In genomic region chr7:33824911-33825459, GRCh38 we compare ENCODE assay signal across 24 cellular contexts.
DNase-seq lines count a peak whose midpoint lies in the region; ATAC-seq and TF ChIP-seq lines count a peak whose summit lies in the region.
"Had no signal": no experiment of that assay in that cellular context is flagged by ENCODE, and none has a peak within 500 bp of the region (broad histone marks: within the 10 kb centered on the region; RNA-seq: fewer than 3 reads in every experiment).

No MANE protein-coding gene starts in this region.

- no peaks in the 10 kb centered on the region for H3K9me3 Mint-ChIP-seq in MCF 10A (ENCODE audit: unreplicated experiment)

- in situ Hi-C loops in mammary epithelial cell (cut with MboI; ENCODE audit: low sequenced_read_pairs in 2 of 2), result no loop called here

- no peaks in the 10 kb centered on the region for H3K36me3 Mint-ChIP-seq in MCF 10A (ENCODE audit: insufficient read depth, unreplicated experiment)

- no TSS peak for BruUV-seq in MCF 10A (replicated peaks; lab: Mats Ljungman, UMichigan)
- BruUV-seq in mammary epithelial cell (replicated peaks; lab: Mats Ljungman, UMichigan), result no TSS peak

- H3K27ac Mint-ChIP-seq in MCF 10A (ENCODE audit: low read depth, unreplicated experiment), result no peak overlapping the region
- H3K27ac Mint-ChIP-seq: B cell; CD4-positive, alpha-beta T cell had no signal

- no peaks in the 10 kb centered on the region for H3K4me1 ChIP-seq in mammary epithelial cell (ENCODE audit: insufficient read depth, low read length)
- peaks cover 22% of the 10 kb centered on the region for H3K4me1 ChIP-seq in osteoblast (ENCODE audit: insufficient read depth, low read length)
- H3K4me1 ChIP-seq in aorta (ENCODE audit: control insufficient read depth in 1 of 2, insufficient read depth in 2 of 2, low read length in 2 of 2), result peaks cover 0 to 6% of the 10 kb centered on the region in 2 donors
- H3K4me1 ChIP-seq: Caco-2, Peyer's patch had no signal

- dilution Hi-C loops in mammary epithelial cell (cut with HindIII; ENCODE audit: low sequenced_read_pairs), result no loop called here

- CTCF ChIA-PET in MCF 10A (lab: Yijun Ruan, JAX) (interaction anchor here (0.7 to 0.9 kb wide), 3 partner anchors 30 to 71 kb away, joined by 3 read pairs; no protein-coding TSS in a partner anchor), mammary epithelial cell (lab: Charles Lee; ENCODE audit: low non-redundant PET) (no interaction called here)

- no peaks in the 10 kb centered on the region for H3K27me3 ChIP-seq in mammary epithelial cell (ENCODE audit: insufficient read depth, low read length)
- no peaks in the 10 kb centered on the region for H3K27me3 ChIP-seq in osteoblast (ENCODE audit: insufficient read depth, low read length)
- H3K27me3 ChIP-seq in aorta (ENCODE audit: control insufficient read depth in 1 of 2, insufficient read depth in 2 of 2, low read length in 1 of 2), result no peaks in the 10 kb centered on the region
- H3K27me3 ChIP-seq: MG63, Peyer's patch had no signal

- no peaks in the 10 kb centered on the region for H3K27me3 Mint-ChIP-seq in MCF 10A (ENCODE audit: insufficient read depth, unreplicated experiment)
- H3K27me3 Mint-ChIP-seq: CD4-positive, alpha-beta T cell had no signal

- peaks cover 7% of the 10 kb centered on the region for H3K4me1 Mint-ChIP-seq in MCF 10A (ENCODE audit: insufficient read depth, unreplicated experiment)
- H3K4me1 Mint-ChIP-seq: B cell had no signal

- no peaks in the 10 kb centered on the region for H3K36me3 ChIP-seq in mammary epithelial cell (ENCODE audit: insufficient read depth, low read length)
- H3K36me3 ChIP-seq in osteoblast (ENCODE audit: insufficient read depth, low read length), result no peaks in the 10 kb centered on the region
- H3K36me3 ChIP-seq in aorta (ENCODE audit: control insufficient read depth in 1 of 2, insufficient read depth in 2 of 2, low read length in 1 of 2), result no peaks in the 10 kb centered on the region
- H3K36me3 ChIP-seq: Peyer's patch had no signal

- ATAC-seq in aorta (ENCODE audit: low FRiP score), result peak; percentile 38
- ATAC-seq: HCT116 had no signal

- POLR2A ChIA-PET in MCF 10A (lab: Yijun Ruan, JAX), result no interaction called here

- WGBS in mammary epithelial cell (ENCODE audit: low coverage, missing lambda C conversion rate), result 68% methylated on average over 4 of the region's 4 CpGs
- WGBS in aorta, 2 donors, result 43 to 53% methylated on average over 4 of the region's 4 CpGs

- DNase-seq in MCF 10A (ENCODE audit: unreplicated experiment) (peak; percentile 65), mammary epithelial cell (no peak), choroid plexus epithelial cell (ENCODE audit: low read depth) (peak; percentile 33), osteoblast (ENCODE audit: insufficient read length, low spot score, missing footprints) (peak; percentile 73), aorta (no peak), kidney tubule cell (ENCODE audit: low spot score) (no peak), NCI-H1092 treated with DMSO at 0.1 percent for 48 hours (lab: John Stamatoyannopoulos, UW) (no peak)
- no peak for DNase-seq in activated CD4-positive, CD25-positive, alpha-beta regulatory T cell (lab: John Stamatoyannopoulos, UW)
- DNase-seq: 8988T; Caco-2; CD4-positive, alpha-beta T cell; GM23248; MG63; NCI-H1048; NCI-H1436 treated with DMSO at 0.1 percent for 48 hours; NCI-H2081; NCI-H446 treated with DMSO at 0.1 percent for 48 hours; NCI-H748 treated with DMSO at 0.1 percent for 48 hours; NK-92 treated with Interleukin-12 subunit alpha and Interleukin-12 subunit beta, amount 100 ng/mL, for 24 hours; Peyer's patch; Right ventricle myocardium superior had no signal

- H3K4me3 ChIP-seq in mammary epithelial cell (replicated peaks in 1 of 3; ENCODE audit: insufficient read depth in 1 of 3, low read depth in 2 of 3, low read length in 3 of 3) (no peak overlapping the region), choroid plexus epithelial cell (ENCODE audit: low read depth, low read length) (no peak overlapping the region), osteoblast (ENCODE audit: insufficient read depth, low read length) (peak overlapping the region; percentile 0), aorta (ENCODE audit: low read length in 2 of 2) (no peak overlapping the region)
- H3K4me3 ChIP-seq: GM23248, MG63, Peyer's patch had no signal

- intact Hi-C loops in MCF 10A (cut with micrococcal nuclease) (no loop called here), mammary epithelial cell (cut with micrococcal nuclease) (no loop called here), aorta (cut with DNase I) (no loop called here)

- TF ChIP-seq CTCF in MCF 10A (IDR thresholded peaks at IDR 0.05; ENCODE audit: unreplicated experiment) (no peak), mammary epithelial cell (conservative IDR thresholded peaks at IDR 0.05 in 1 of 2, IDR thresholded peaks at IDR 0.05 in 1 of 2; ENCODE audit: extremely low read depth in 1 of 2, insufficient read depth in 1 of 2, low read depth in 1 of 2, low read length in 2 of 2) (no peak), choroid plexus epithelial cell (conservative IDR thresholded peaks at IDR 0.05; ENCODE audit: low read depth, low read length) (no peak), osteoblast (IDR thresholded peaks at IDR 0.05; ENCODE audit: extremely low read depth, low read depth, low read length) (no peak)

- H3K9ac ChIP-seq in mammary epithelial cell (ENCODE audit: insufficient read depth, low read length), result no peak overlapping the region
- H3K9ac ChIP-seq: GM23248, KMS-11 had no signal

- no peak overlapping the region for H3K4me3 Mint-ChIP-seq in MCF 10A (ENCODE audit: unreplicated experiment)
- H3K4me3 Mint-ChIP-seq: B cell; CD4-positive, alpha-beta T cell had no signal

- H2AFZ ChIP-seq in mammary epithelial cell (ENCODE audit: low read depth, low read length), result no peak overlapping the region
- peak overlapping the region; percentile 6 for H2AFZ ChIP-seq in osteoblast (ENCODE audit: low read length)
- H2AFZ ChIP-seq: GM23248 had no signal

- H3K79me2 ChIP-seq in mammary epithelial cell (ENCODE audit: insufficient read depth, low read length) (no peaks in the 10 kb centered on the region), osteoblast (ENCODE audit: insufficient read depth, low read length) (no peaks in the 10 kb centered on the region)

- H3K27ac ChIP-seq in mammary epithelial cell (ENCODE audit: insufficient read depth, low read depth, low read length), result no peak overlapping the region
- no peak overlapping the region for H3K27ac ChIP-seq in osteoblast (ENCODE audit: low read depth, low read length)
- H3K27ac ChIP-seq in aorta (ENCODE audit: low read depth in 1 of 2, low read length in 2 of 2), result no peak overlapping the region
- H3K27ac ChIP-seq: GM23248, KMS-11, Peyer's patch had no signal

- H3K4me2 ChIP-seq in mammary epithelial cell (ENCODE audit: insufficient read depth, low read depth, low read length), result no peak overlapping the region
- peak overlapping the region; percentile 22 for H3K4me2 ChIP-seq in osteoblast (ENCODE audit: insufficient read depth, low read length)
- H3K4me2 ChIP-seq: KMS-11 had no signal

- H3K9me3 ChIP-seq in mammary epithelial cell (replicated peaks; ENCODE audit: insufficient read depth, low read length) (no peaks in the 10 kb centered on the region), osteoblast (ENCODE audit: low read depth, low read length) (no peaks in the 10 kb centered on the region), aorta (ENCODE audit: control insufficient read depth, low read length) (no peaks in the 10 kb centered on the region)
- H3K9me3 ChIP-seq: Caco-2, MG63, Peyer's patch had no signal

- H4K20me1 ChIP-seq in mammary epithelial cell (ENCODE audit: insufficient read depth, low read length) (no peaks in the 10 kb centered on the region), osteoblast (ENCODE audit: insufficient read depth, low read length) (no peaks in the 10 kb centered on the region)

Comparison
In these comparisons a context has a peak if more than half of its experiments do, and no peak if none do; other contexts are left out.
1. DNase-seq: peak in MCF 10A (single experiment), choroid plexus epithelial cell (single experiment) and osteoblast (single experiment); none in mammary epithelial cell (single experiment), aorta (0 of 2), activated CD4-positive, CD25-positive, alpha-beta regulatory T cell (0 of 4), kidney tubule cell (single experiment) and NCI-H1092 treated with DMSO at 0.1 percent for 48 hours (single experiment).